ENCODE assay signal across 8 cellular contexts in the genomic region with DNA sequence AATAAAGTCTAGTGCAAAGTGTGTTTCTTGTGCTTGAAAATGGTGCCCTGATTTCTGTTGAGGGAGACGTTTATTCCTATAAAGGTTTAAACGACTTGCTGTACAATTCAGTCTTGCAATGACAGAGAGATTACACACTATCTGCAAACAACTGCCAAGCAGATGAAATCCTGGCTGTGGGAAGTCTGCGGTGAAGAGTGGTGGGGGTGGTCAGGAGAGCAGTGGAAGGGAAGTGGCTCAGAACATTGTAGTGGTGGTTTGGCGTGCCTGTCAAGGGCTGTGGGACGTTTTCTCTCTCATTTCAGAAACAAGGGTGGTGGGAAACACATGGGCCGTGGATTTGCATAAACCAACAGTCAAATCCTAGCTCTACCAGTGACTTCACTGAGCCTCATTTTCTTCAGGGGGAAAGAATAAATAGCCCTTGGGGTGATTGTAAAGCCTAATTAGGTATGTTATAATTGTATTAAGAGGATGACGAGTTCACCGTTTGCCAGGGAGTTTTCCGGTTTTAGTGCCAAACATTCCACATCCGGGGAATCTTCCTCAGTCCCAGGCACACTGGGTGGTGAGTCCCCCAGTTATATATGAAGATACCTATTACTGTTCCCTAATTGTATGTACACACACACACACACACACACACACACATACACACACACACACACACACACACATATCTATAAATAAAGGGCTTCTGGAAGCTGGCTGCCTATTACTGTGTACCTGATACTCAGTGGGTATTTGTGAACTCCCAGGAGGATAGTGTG.
DNase-seq lines count a peak whose midpoint lies in the region; ATAC-seq and TF ChIP-seq lines count a peak whose summit lies in the region.

No MANE protein-coding gene starts in this region.

- no peak for TF ChIP-seq POLR2A in heart left ventricle (IDR thresholded peaks at IDR 0.05)

- no peaks in the 10 kb centered on the region for H3K9me3 ChIP-seq in heart left ventricle

- peaks cover 0 to 18% (median 0%) of the 10 kb centered on the region in 9 donors for H3K36me3 ChIP-seq in heart left ventricle

- no peak overlapping the region for H3K4me3 ChIP-seq in heart left ventricle

- WGBS in heart left ventricle, 4 donors: 2 to 6% (median 4%) methylated on average over 10 of the region's 10 CpGs

- peaks cover 46 to 95% (median 83%) of the 10 kb centered on the region in 12 donors for H3K4me1 ChIP-seq in heart left ventricle

- no peak for TF ChIP-seq CTCF in heart left ventricle (IDR thresholded peaks at IDR 0.05)

- H3K27me3 ChIP-seq in heart left ventricle: no peaks in the 10 kb centered on the region

- intact Hi-C loops in heart left ventricle (cut with DNase I): loop anchor here in 1 of 10 donors (5.0 kb wide), 1 partner anchor 114 kb away; a partner anchor contains a TSS

- ATAC-seq in GM18907 (IDR thresholded peaks at IDR 0.05; ENCODE audit: unreplicated experiment) (peak; percentile 62), HG03095 (IDR thresholded peaks at IDR 0.05; ENCODE audit: unreplicated experiment) (peak; percentile 52), heart left ventricle (peak; percentile 40 to 63 (median 54))

- H3K27ac ChIP-seq in heart left ventricle: peak overlapping the region in 11 of 12 donors; percentile 18 to 91 (median 72)

- peak; percentile 59 for DNase-seq in Ammon's horn (ENCODE audit: low spot score)
- DNase-seq in OCI-M1 (lab: John Stamatoyannopoulos, UW): peak; percentile 91
- peak; percentile 52 for DNase-seq in activated T-helper 9 cell treated with anti-CD3 and anti-CD28 coated beads, Interleukin-2, amount 50 U/mL, for 16 hours (ENCODE audit: low read depth)
- DNase-seq in heart left ventricle: peak in 4 of 5 donors; percentile 56 to 64 (median 60)
- peak; percentile 64 to 73 (median 69) for DNase-seq in stimulated activated CD4-positive, alpha-beta T cell treated with anti-CD3 and anti-CD28 coated beads, Interleukin-12 subunit alpha, Interleukin-12 subunit beta, amount 100 ng/mL, for 48 hours (ENCODE audit: low read depth in 2 of 3, low spot score in 1 of 3)
- DNase-seq in putamen (ENCODE audit: low spot score): no peak
